8 cellular contexts compared by ENCODE assay signal in the genomic region with DNA sequence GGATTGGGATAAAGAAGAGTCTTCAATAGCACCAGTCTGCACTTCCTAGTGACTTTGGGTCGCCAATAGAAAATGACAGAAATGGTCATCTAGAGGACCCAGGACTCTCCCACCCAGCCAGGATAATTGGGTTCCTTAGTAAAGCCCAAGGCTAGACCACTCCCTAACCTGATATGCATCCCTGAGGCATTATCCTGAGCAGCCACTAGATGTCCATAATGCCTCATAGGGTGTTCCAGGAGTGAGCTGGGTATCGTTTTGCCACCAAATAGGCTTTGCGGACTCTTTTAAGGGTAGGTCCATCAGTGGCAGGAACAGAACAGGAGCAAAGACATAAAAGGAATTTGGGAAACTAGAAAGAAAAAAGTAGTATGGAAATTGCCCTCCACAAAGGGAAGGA. TPM values are rescaled to one million over a fixed set of nuclear protein-coding genes. Genes with fewer than 3 reads are reported as not detected.
DNase-seq lines count a peak whose midpoint lies in the region; ATAC-seq, FAIRE-seq and TF ChIP-seq lines count a peak whose summit lies in the region.

No MANE protein-coding gene starts in this region.

- H3K9me3 ChIP-seq in H1 (ENCODE audit: insufficient read depth in 2 of 2, low read depth in 1 of 2, low read length in 1 of 2) (no peaks in the 10 kb centered on the region), spleen (no peaks in the 10 kb centered on the region), esophagus muscularis mucosa (no peaks in the 10 kb centered on the region)

- TF ChIP-seq POLR2A in H1 (IDR thresholded peaks at IDR 0.05; ENCODE audit: control extremely low read depth in 1 of 2, low read depth in 2 of 2, low read length in 2 of 2) (no peak), spleen (IDR thresholded peaks at IDR 0.05) (no peak), esophagus muscularis mucosa (IDR thresholded peaks at IDR 0.05; ENCODE audit: low read depth) (no peak)

- no peak overlapping the region for H3K4ac ChIP-seq in H1 (replicated peaks; ENCODE audit: insufficient read length, low read depth, low read length)

- TF ChIP-seq EP300 in H1 (IDR thresholded peaks at IDR 0.05; ENCODE audit: borderline replicate concordance in 1 of 2, low read depth in 2 of 2, low read length in 2 of 2), result no peak
- TF ChIP-seq EP300 in esophagus muscularis mucosa (IDR thresholded peaks at IDR 0.05), result no peak

- H3K23me2 ChIP-seq in H1 (ENCODE audit: low read depth, low read length), result peaks cover 8% of the 10 kb centered on the region

- no peak overlapping the region for H2AK5ac ChIP-seq in H1 (ENCODE audit: low read depth, low read length)

- H3K36me3 ChIP-seq in H1 (ENCODE audit: control insufficient read depth in 2 of 4, insufficient read depth in 4 of 4, low read length in 3 of 4) (no peaks in the 10 kb centered on the region), spleen (no peaks in the 10 kb centered on the region), esophagus muscularis mucosa (no peaks in the 10 kb centered on the region)

- no peak overlapping the region for H2BK20ac ChIP-seq in H1 (ENCODE audit: low read length)

- no peak overlapping the region for H3K56ac ChIP-seq in H1 (replicated peaks; ENCODE audit: insufficient read length, low read depth, low read length)

- H4K5ac ChIP-seq in H1 (ENCODE audit: insufficient read length, low read depth, low read length), result no peak overlapping the region

- DNase-seq in SHP77 (lab: John Stamatoyannopoulos, UW) (peak; percentile 9 to 21), SHP77 treated with DMSO at 0.1 percent for 48 hours (lab: John Stamatoyannopoulos, UW) (no peak), NCI-H2171 treated with DMSO at 0.1 percent for 48 hours (lab: John Stamatoyannopoulos, UW) (peak; percentile 56), H1 (ENCODE audit: low read depth in 1 of 2, low spot score in 2 of 2) (no peak), spleen (no peak), esophagus muscularis mucosa (ENCODE audit: extremely low spot score) (no peak)
- DNase-seq in stimulated activated CD4-positive, alpha-beta T cell treated with anti-CD3 and anti-CD28 coated beads, Interleukin-4, amount 100 ng/mL, for 4 hours, result no peak

- no peak overlapping the region for H4K8ac ChIP-seq in H1 (ENCODE audit: extremely low read depth, insufficient read depth, low read length)

- FAIRE-seq in H1 (lab: Jason Lieb, UNC), result peak; percentile 76

- H3K4me1 ChIP-seq in H1 (replicated peaks in 1 of 4; ENCODE audit: control insufficient read depth in 3 of 4, insufficient read depth in 4 of 4, low read length in 3 of 4) (peaks cover 0 to 6% (median 4%) of the 10 kb centered on the region in 4 experiments; a peak in 4 of 7 replicates), spleen (peaks cover 0 to 58% (median 19%) of the 10 kb centered on the region in 6 donors), esophagus muscularis mucosa (peaks cover 11 to 23% (median 21%) of the 10 kb centered on the region in 4 donors)

- no peak overlapping the region for H2BK120ac ChIP-seq in H1 (replicated peaks; ENCODE audit: low read depth, low read length)

- peaks cover 0 to 19% (median 7%) of the 10 kb centered on the region in 4 experiments; a peak in 4 of 7 replicates for H3K27me3 ChIP-seq in H1 (replicated peaks in 1 of 4; ENCODE audit: control insufficient read depth in 3 of 4, extremely low read depth in 1 of 4, insufficient read depth in 3 of 4, low read length in 3 of 4)
- H3K27me3 ChIP-seq in spleen (replicated peaks in 1 of 7), result peaks cover 0 to 21% (median 0%) of the 10 kb centered on the region in 7 donors
- peaks cover 0 to 13% (median 0%) of the 10 kb centered on the region in 4 donors for H3K27me3 ChIP-seq in esophagus muscularis mucosa

- H3K27ac ChIP-seq in H1 (ENCODE audit: low read depth, low read length), result no peak overlapping the region
- H3K27ac ChIP-seq in spleen, result no peak overlapping the region
- H3K27ac ChIP-seq in esophagus muscularis mucosa (replicated peaks in 1 of 4), result no peak overlapping the region

- peaks cover 5 to 9% of the 10 kb centered on the region in 2 experiments for H4K20me1 ChIP-seq in H1 (replicated peaks in 1 of 2; ENCODE audit: control insufficient read depth in 1 of 2, insufficient read depth in 2 of 2, low read length in 2 of 2)

- H2BK15ac ChIP-seq in H1 (ENCODE audit: low read length), result no peak overlapping the region

- H4K91ac ChIP-seq in H1 (replicated peaks; ENCODE audit: insufficient read length, low read length), result no peak overlapping the region

- no peak overlapping the region for H2BK12ac ChIP-seq in H1 (ENCODE audit: low read depth, low read length)

- peak; percentile 13 to 79 (median 71) for TF ChIP-seq CTCF in H1 (IDR thresholded peaks at IDR 0.05; ENCODE audit: control extremely low read depth in 1 of 3, insufficient read depth in 1 of 3, low read depth in 1 of 3, low read length in 3 of 3)
- peak in 8 of 11 experiments; percentile 23 to 60 (median 46) for TF ChIP-seq CTCF in spleen (IDR thresholded peaks at IDR 0.05 in 8 of 11, conservative IDR thresholded peaks at IDR 0.05 in 3 of 11)
- peak in 1 of 3 experiments; percentile 20 for TF ChIP-seq CTCF in esophagus muscularis mucosa (IDR thresholded peaks at IDR 0.05)

- POLR2A ChIA-PET in H1 (lab: Charles Lee; ENCODE audit: partially characterized antibody), result no interaction called here

- 81% methylated on average over 3 of the region's 3 CpGs; no CpG with 5 or more reads in 1 of the 2 experiments for WGBS in H1 (ENCODE audit: extremely low coverage in 1 of 2, insufficient coverage in 1 of 2, insufficient read length in 1 of 2, insufficient replicate concordance in 2 of 2, low coverage in 1 of 2, low lambda C conversion rate in 2 of 2, missing lambda C conversion rate in 1 of 2), 2 experiments
- WGBS in spleen, 5 donors, result 74 to 91% (median 88%) methylated on average over 3 of the region's 3 CpGs
- 86% methylated on average over 3 of the region's 3 CpGs for whole genome bisulfite sequencing in esophagus muscularis mucosa

- CTCF ChIA-PET in H1 (lab: Charles Lee; ENCODE audit: partially characterized antibody), result interaction anchor here (0.6 to 15.3 kb wide), 42 partner anchors 9 to 329 kb away, joined by 3 to 165 read pairs (median 4); no protein-coding TSS in a partner anchor

- intact Hi-C loops in spleen (cut with DNase I; ENCODE audit: low total_unique reads), result loop anchor here (10.0 kb wide), 1 partner anchor 321 kb away; no protein-coding TSS in a partner anchor
- intact Hi-C loops in esophagus muscularis mucosa (cut with DNase I), result no loop called here

- no peak overlapping the region for H3K4me2 ChIP-seq in H1 (ENCODE audit: insufficient read depth in 1 of 2, low read depth in 2 of 2, low read length in 2 of 2)

- H3K14ac ChIP-seq in H1 (ENCODE audit: insufficient read length), result no peak overlapping the region

- H2AFZ ChIP-seq in H1 (ENCODE audit: low read length), result no peak overlapping the region

- H3K4me3 ChIP-seq in H1 (ENCODE audit: extremely low read depth in 1 of 4, insufficient read depth in 2 of 4, low read depth in 3 of 4, low read length in 4 of 4) (no peak overlapping the region), spleen (no peak overlapping the region), esophagus muscularis mucosa (no peak overlapping the region)

- no peaks in the 10 kb centered on the region; the same call in 1 of the 2 replicates for H3K79me1 ChIP-seq in H1 (ENCODE audit: low read depth, low read length)

- no peak overlapping the region for H2BK5ac ChIP-seq in H1 (ENCODE audit: low read depth, low read length)

- no peak for ATAC-seq in GM21526 (IDR thresholded peaks at IDR 0.05; ENCODE audit: low FRiP score, unreplicated experiment)

- H3K23ac ChIP-seq in H1 (ENCODE audit: insufficient read length), result no peak overlapping the region

- no peaks in the 10 kb centered on the region for H3K79me2 ChIP-seq in H1 (ENCODE audit: control insufficient read depth in 1 of 2, insufficient read depth in 2 of 2, low read length in 2 of 2)

- TF ChIP-seq RAD21 in H1 (IDR thresholded peaks at IDR 0.05 in 1 of 2, conservative IDR thresholded peaks at IDR 0.05 in 1 of 2; ENCODE audit: low read depth in 2 of 2, low read length in 2 of 2), result peak; percentile 78 to 83

- no peak overlapping the region for H3K18ac ChIP-seq in H1 (ENCODE audit: extremely low read depth, low read length)

- H3K9ac ChIP-seq in H1 (replicated peaks in 1 of 4; ENCODE audit: extremely low read depth in 1 of 4, low read depth in 3 of 4, low read length in 3 of 4), result no peak overlapping the region

TF ChIP-seq in H1, 55 proteins besides CTCF, POLR2A, EP300 and RAD21 (continues in another document):
- TF ChIP-seq EZH2 (IDR thresholded peaks at IDR 0.05; ENCODE audit: low read depth, low read length, severe bottlenecking) (no peak), SAP30 (IDR thresholded peaks at IDR 0.05; ENCODE audit: insufficient read depth, insufficient replicate concordance, low read length) (no peak), CEBPB (IDR thresholded peaks at IDR 0.05; ENCODE audit: low read depth, low read length) (no peak), JUN (IDR thresholded peaks at IDR 0.05; ENCODE audit: low read depth, low read length) (no peak), SIN3A (conservative IDR thresholded peaks at IDR 0.05 in 1 of 2, IDR thresholded peaks at IDR 0.05 in 1 of 2; ENCODE audit: low read depth in 1 of 2, low read length in 2 of 2) (no peak), CHD1 (IDR thresholded peaks at IDR 0.05; ENCODE audit: low read depth, low read length) (no peak), HDAC2 (IDR thresholded peaks at IDR 0.05; ENCODE audit: borderline replicate concordance in 1 of 2, low read depth in 2 of 2, low read length in 2 of 2) (no peak)
- TF ChIP-seq, protein P1, sequence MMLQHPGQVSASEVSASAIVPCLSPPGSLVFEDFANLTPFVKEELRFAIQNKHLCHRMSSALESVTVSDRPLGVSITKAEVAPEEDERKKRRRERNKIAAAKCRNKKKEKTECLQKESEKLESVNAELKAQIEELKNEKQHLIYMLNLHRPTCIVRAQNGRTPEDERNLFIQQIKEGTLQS (IDR thresholded peaks at IDR 0.05; ENCODE audit: insufficient read depth, low read depth, low read length), result no peak
- TF ChIP-seq, protein P2, sequence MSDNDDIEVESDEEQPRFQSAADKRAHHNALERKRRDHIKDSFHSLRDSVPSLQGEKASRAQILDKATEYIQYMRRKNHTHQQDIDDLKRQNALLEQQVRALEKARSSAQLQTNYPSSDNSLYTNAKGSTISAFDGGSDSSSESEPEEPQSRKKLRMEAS (IDR thresholded peaks at IDR 0.05), result no peak

RNA-seq across cellular contexts. Expression of a gene that starts 4.5 kb away (rescaled TPM):
- 13.4 and 15.1 TPM in 2 replicates for total RNA-seq in H1 (2021; fragmentation: NEBNext Ultra II Directional; extraction: Animal tissue kit (Norgen Biotek cat#: 25700))
- polyA plus RNA-seq in H1 (2011; rRNA removed), result 15.4 and 16.4 TPM in 2 replicates
- 10.3 TPM for polyA plus RNA-seq in H1 (2011; cell fraction: cytosol; rRNA removed)
- 18.4 TPM for polyA plus RNA-seq in H1 (2011; cell fraction: nucleus; rRNA removed)
- polyA plus RNA-seq in H1 (2012, experiment 1 of 2), result 8.4 to 11.6 TPM (median 9.6 TPM) in 4 replicates
- 5.7 TPM for polyA plus RNA-seq in H1 (2012, experiment 2 of 2)
- 6.2 TPM for polyA plus RNA-seq in H1 (2013, experiment 1 of 2)
- polyA plus RNA-seq in H1 (2013, experiment 2 of 2), result 5.9 TPM
- 25.0 and 27.3 TPM in 2 replicates for polyA minus RNA-seq in H1 (2011; rRNA and poly(A)+ RNA removed)
- 6.7 TPM for polyA minus RNA-seq in H1 (2011; cell fraction: cytosol; rRNA and poly(A)+ RNA removed)
- 13.3 TPM for polyA minus RNA-seq in H1 (2011; cell fraction: nucleus; rRNA and poly(A)+ RNA removed)
- 10 to 100 TPM; 13.7 to 43.4 (median 18.3) TPM for total RNA-seq in spleen
- polyA plus RNA-seq in spleen, result 1 to 10 TPM in 2 of 3 donors, under 1 TPM in 1; 0.78 to 3.7 (median 1.4) TPM
- total RNA-seq in esophagus muscularis mucosa, result 1 to 10 TPM in 1 of 4 donors, under 1 TPM in 3; under 0.01 to 1.3 (median 0.79) TPM

Comparison
In these comparisons a context has a peak if more than half of its experiments do, and no peak if none do; other contexts are left out.
1. DNase-seq: peak in SHP77 (2 of 2) and NCI-H2171 treated with DMSO at 0.1 percent for 48 hours (single experiment); none in SHP77 treated with DMSO at 0.1 percent for 48 hours (single experiment), H1 (0 of 2), spleen (single experiment), stimulated activated CD4-positive, alpha-beta T cell treated with anti-CD3 and anti-CD28 coated beads, Interleukin-4, amount 100 ng/mL, for 4 hours (0 of 2) and esophagus muscularis mucosa (single experiment).